8 cellular contexts compared by ENCODE assay signal in genomic region chr11:33360642-33361041, GRCh38.
"Had no signal": no experiment of that assay in that cellular context is flagged by ENCODE, and none has a peak within 500 bp of the region (broad histone marks: within the 10 kb centered on the region; RNA-seq: fewer than 3 reads in every experiment).

No MANE protein-coding gene starts in this region.

- H2AFZ ChIP-seq: GM23338 had no signal

- H3K9ac ChIP-seq: KMS-11 had no signal

- H3K4me2 ChIP-seq: GM23338, KMS-11 had no signal

- DNase-seq: H9, HCEC 1CT, Karpas-422, KBM-7 had no signal

- FAIRE-seq: H1, HTR-8/SVneo had no signal

- H3K27ac ChIP-seq: KMS-11 had no signal

- H3K4me3 ChIP-seq: GM23338 had no signal

- ATAC-seq: GM23338 had no signal
